Comparison of ENCODE assay signal across 27 cellular contexts in the genomic region with DNA sequence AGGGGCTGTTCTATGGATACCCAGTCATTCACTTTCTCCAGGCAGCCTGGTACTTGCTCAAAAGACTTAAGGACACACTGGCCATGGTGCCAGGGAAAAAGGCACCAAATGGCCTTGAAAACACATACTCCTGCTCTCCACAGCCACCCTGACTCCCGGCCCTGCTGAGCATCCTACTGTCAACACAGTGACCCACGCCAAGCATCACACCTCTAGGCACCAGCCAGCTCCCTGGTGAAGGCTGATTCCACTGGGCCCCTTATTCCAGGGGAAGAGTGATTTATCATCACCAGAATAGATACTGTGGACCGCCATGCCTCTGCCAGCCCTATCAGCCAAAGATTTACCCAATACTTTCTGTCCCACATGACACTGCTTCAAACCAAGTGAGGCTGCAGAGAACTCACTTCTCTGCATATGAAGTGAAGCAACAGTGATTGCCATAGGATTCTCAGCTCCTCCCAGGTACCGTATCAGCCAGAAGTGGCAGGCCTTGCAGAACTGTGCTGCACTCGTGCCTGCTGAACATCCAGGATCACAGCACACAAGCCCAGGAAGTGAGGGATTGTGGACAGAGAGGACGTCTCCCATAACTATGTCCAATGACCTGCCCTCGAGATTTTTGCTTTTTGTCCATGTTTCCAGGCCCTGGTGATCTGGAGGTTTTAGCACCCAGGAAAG.
DNase-seq lines count a peak whose midpoint lies in the region; ATAC-seq, FAIRE-seq and TF ChIP-seq lines count a peak whose summit lies in the region.
"Had no signal": no experiment of that assay in that cellular context is flagged by ENCODE, and none has a peak within 500 bp of the region (broad histone marks: within the 10 kb centered on the region; RNA-seq: fewer than 3 reads in every experiment).

No MANE protein-coding gene starts in this region.

- FAIRE-seq in bronchial epithelial cell (lab: Jason Lieb, UNC), result peak; percentile 47
- FAIRE-seq in urothelium cell line (lab: Jason Lieb, UNC), result no peak
- FAIRE-seq: GM12878, HTR-8/SVneo, K562, RCC 7860 had no signal

- H3K4me1 ChIP-seq in heart right ventricle, result peaks cover 0 to 25% (median 14%) of the 10 kb centered on the region in 9 donors

- no peaks in the 10 kb centered on the region for H3K9me3 ChIP-seq in heart right ventricle

- no peak overlapping the region for H3K4me3 ChIP-seq in bronchial epithelial cell (ENCODE audit: low read depth, low read length)
- no peak overlapping the region for H3K4me3 ChIP-seq in heart right ventricle
- H3K4me3 ChIP-seq: GM12878, K562 had no signal

- no peaks in the 10 kb centered on the region for H3K27me3 ChIP-seq in bronchial epithelial cell (ENCODE audit: control insufficient read depth, insufficient read depth, low read length)
- H3K27me3 ChIP-seq in heart right ventricle, result no peaks in the 10 kb centered on the region
- H3K27me3 ChIP-seq in layer of hippocampus (ENCODE audit: control insufficient read depth, insufficient read depth, low read length), result no peaks in the 10 kb centered on the region

- WGBS in heart right ventricle, 2 donors, result 48 to 59% methylated on average over 7 of the region's 7 CpGs

- H3K36me3 ChIP-seq in bronchial epithelial cell (ENCODE audit: control insufficient read depth, insufficient read depth, low read length), result peaks cover 3% of the 10 kb centered on the region
- H3K36me3 ChIP-seq in heart right ventricle, result no peaks in the 10 kb centered on the region

- DNase-seq in bronchial epithelial cell (ENCODE audit: low read depth) (no peak), heart right ventricle (peak in 1 of 2 donors; percentile 42), CD1c-positive myeloid dendritic cell (ENCODE audit: extremely low spot score) (no peak), NCI-H2196 treated with DMSO at 0.1 percent for 48 hours (lab: John Stamatoyannopoulos, UW; ENCODE audit: unreplicated experiment) (no peak), urothelium cell line (ENCODE audit: low spot score) (no peak), dedifferentiated amniotic fluid mesenchymal stem cell (ENCODE audit: extremely low spot score) (no peak)
- DNase-seq: DMS 273 treated with DMSO at 0.1 percent for 48 hours, DMS79, EL, GDM1, GOT3, HCEC 1CT, MV-4-11, NCI-H1105, NCI-H1436 treated with DMSO at 0.1 percent for 48 hours, NCI-H187 treated with DMSO at 0.1 percent for 48 hours, NCI-H2107, NCI-H446, NCI-H524 treated with DMSO at 0.1 percent for 48 hours, NCI-H774, SHP77 had no signal

- ATAC-seq in heart right ventricle, result peak; percentile 67 to 94 (median 84)
- ATAC-seq: CD8-positive, alpha-beta T cell; GM12878; K562 had no signal

- intact Hi-C loops in heart right ventricle (cut with DNase I), result loop anchor here in 1 of 10 donors (1.0 kb wide), 1 partner anchor 25 kb away; no protein-coding TSS in a partner anchor

- TF ChIP-seq CTCF in bronchial epithelial cell (IDR thresholded peaks at IDR 0.05; ENCODE audit: insufficient read depth, low read length, severe bottlenecking), result no peak
- TF ChIP-seq CTCF in heart right ventricle (IDR thresholded peaks at IDR 0.05), result no peak

- no peak overlapping the region for H3K27ac ChIP-seq in heart right ventricle
- H3K27ac ChIP-seq in layer of hippocampus (ENCODE audit: low read depth, low read length), result peak overlapping the region; percentile 13
